1 cellular context compared by ENCODE assay signal in the genomic region with DNA sequence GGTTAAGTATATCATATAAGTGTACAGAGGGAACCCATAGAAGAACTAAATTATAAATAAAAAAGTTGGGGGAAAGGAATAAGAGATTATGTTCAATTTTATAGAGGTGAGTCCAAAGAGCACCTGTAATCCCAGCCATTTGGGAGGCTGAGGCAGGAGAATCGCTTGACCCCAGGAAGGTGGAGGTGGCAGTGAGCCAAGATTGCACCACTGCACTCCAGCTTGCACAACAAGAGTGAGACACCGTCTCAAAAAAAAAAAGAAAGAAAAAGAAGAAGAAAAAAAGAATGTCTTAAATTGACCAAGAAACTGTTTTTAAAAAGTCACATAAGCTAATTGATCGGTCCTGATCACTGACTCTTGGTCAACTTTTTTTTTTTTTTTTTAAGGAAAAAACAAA.
TF ChIP-seq lines count a peak whose summit lies in the region.

No MANE protein-coding gene starts in this region.

TF ChIP-seq in HepG2, 621 proteins besides CTCF, POLR2A, EP300 and RAD21 (continued from another document):
- TF ChIP-seq MIXL1 (CRISPR knock-in tag; IDR thresholded peaks at IDR 0.05): no peak
